Comparison of ENCODE assay signal across 9 cellular contexts in the genomic region with DNA sequence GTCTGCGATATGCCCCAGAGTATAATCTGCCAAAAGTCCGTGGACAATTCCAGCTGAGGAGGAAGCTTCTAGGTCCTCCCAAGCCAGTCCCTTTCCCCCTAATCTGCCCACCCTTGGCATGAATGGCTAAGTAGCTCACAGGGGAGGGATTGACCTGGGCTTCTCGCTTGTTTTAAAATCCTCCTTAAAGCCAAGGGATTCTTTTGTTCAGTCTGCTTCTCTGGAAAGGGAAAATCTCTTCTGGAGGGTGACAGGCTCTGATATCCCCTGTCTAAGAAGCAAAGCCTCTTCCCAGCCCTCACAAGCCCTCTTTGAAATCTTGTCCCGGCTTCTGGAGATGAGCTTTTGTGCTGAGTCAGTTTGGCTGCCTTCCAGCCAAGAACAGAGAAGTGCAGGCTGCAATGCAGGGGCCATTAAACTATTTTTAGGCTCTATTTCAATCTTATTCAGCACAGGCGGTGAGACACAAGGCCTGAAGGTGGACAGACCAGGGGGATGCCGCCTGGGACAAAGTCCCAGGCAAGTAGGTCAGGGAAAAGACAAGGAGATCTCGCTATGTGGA. TPM values are rescaled to one million over a fixed set of nuclear protein-coding genes. Genes with fewer than 3 reads are reported as not detected.
DNase-seq lines count a peak whose midpoint lies in the region; ATAC-seq, FAIRE-seq and TF ChIP-seq lines count a peak whose summit lies in the region.
"Had no signal": no experiment of that assay in that cellular context is flagged by ENCODE, and none has a peak within 500 bp of the region (broad histone marks: within the 10 kb centered on the region; RNA-seq: fewer than 3 reads in every experiment).

No MANE protein-coding gene starts in this region.

- H3K79me2 ChIP-seq in astrocyte (ENCODE audit: insufficient read depth, low read length), result no peaks in the 10 kb centered on the region

- ATAC-seq in A549 (peak; percentile 30 to 68; a peak in 4 of 6 replicates), IMR-90 (ENCODE audit: low read depth) (peak; percentile 92), HG03457 (IDR thresholded peaks at IDR 0.05; ENCODE audit: unreplicated experiment) (no peak), HG03565 (IDR thresholded peaks at IDR 0.05; ENCODE audit: unreplicated experiment) (no peak)
- ATAC-seq: stimulated activated naive CD8-positive, alpha-beta T cell treated with anti-CD3 and anti-CD28 coated beads, Interleukin-15, amount 100 ng/mL, for 72 hours had no signal

- H3K9ac ChIP-seq in IMR-90 (ENCODE audit: low read depth, low read length) (no peak overlapping the region), astrocyte (ENCODE audit: low read length) (peak overlapping the region; percentile 28), iPS-20b (ENCODE audit: low read depth, low read length) (peak overlapping the region; percentile 13; the same call in 1 of the 2 replicates)

- WGBS in A549 (ENCODE audit: missing lambda C conversion rate), result 63% methylated on average over 7 of the region's 7 CpGs
- WGBS in IMR-90 (ENCODE audit: extremely low coverage in 2 of 2, insufficient read length in 1 of 2), 2 experiments, result 45% methylated on average over 3 of the region's 7 CpGs; no CpG with 5 or more reads in 1 of the 2 experiments

- TF ChIP-seq CTCF in A549 (IDR thresholded peaks at IDR 0.05) (no peak), IMR-90 (conservative IDR thresholded peaks at IDR 0.05; ENCODE audit: low read depth, low read length) (no peak), astrocyte (IDR thresholded peaks at IDR 0.05; ENCODE audit: insufficient read depth, low read depth, low read length) (no peak)

- BruUV-seq in IMR-90 (replicated peaks; lab: Mats Ljungman, UMichigan), result no TSS peak

- H3K4me1 ChIP-seq in A549, result peaks cover 15% of the 10 kb centered on the region
- H3K4me1 ChIP-seq in IMR-90 (ENCODE audit: control insufficient read depth, insufficient read depth, low read length), result peaks cover 3% of the 10 kb centered on the region; the same call in 1 of the 2 replicates
- H3K4me1 ChIP-seq in astrocyte (ENCODE audit: insufficient read depth, low read length), result peaks cover 5% of the 10 kb centered on the region
- H3K4me1 ChIP-seq in iPS-20b (ENCODE audit: insufficient read depth, low read length), result no peaks in the 10 kb centered on the region

- H4K20me1 ChIP-seq in IMR-90 (ENCODE audit: insufficient read depth, low read length), result no peaks in the 10 kb centered on the region; the same call in 1 of the 2 replicates
- H4K20me1 ChIP-seq in astrocyte (ENCODE audit: insufficient read depth, low read length), result no peaks in the 10 kb centered on the region

- no peak overlapping the region for H3K18ac ChIP-seq in IMR-90 (ENCODE audit: low read depth, low read length)

- H3K23ac ChIP-seq in IMR-90 (ENCODE audit: low read depth, low read length), result peak overlapping the region; percentile 10; the same call in 1 of the 2 replicates

- no peaks in the 10 kb centered on the region for H3K9me3 ChIP-seq in A549
- no peaks in the 10 kb centered on the region for H3K9me3 ChIP-seq in IMR-90 (ENCODE audit: control insufficient read depth, insufficient read depth, low read length)
- H3K9me3 ChIP-seq in astrocyte (ENCODE audit: insufficient read depth, low read depth, low read length), result no peaks in the 10 kb centered on the region
- no peaks in the 10 kb centered on the region for H3K9me3 ChIP-seq in iPS-20b (ENCODE audit: insufficient read depth, low read depth, low read length)

- peak overlapping the region; percentile 91 for H3K27ac Mint-ChIP-seq in astrocyte (ENCODE audit: unreplicated experiment)

- H3K9me3 Mint-ChIP-seq in astrocyte (ENCODE audit: unreplicated experiment), result no peaks in the 10 kb centered on the region
- H3K9me3 Mint-ChIP-seq: stimulated activated naive CD8-positive, alpha-beta T cell treated with anti-CD3 and anti-CD28 coated beads, Interleukin-15, amount 100 ng/mL, for 72 hours had no signal

- H3K36me3 Mint-ChIP-seq in astrocyte (ENCODE audit: low read depth, unreplicated experiment), result peaks cover 15% of the 10 kb centered on the region

- DNase-seq in A549 (ENCODE audit: low read depth in 1 of 2, low spot score in 1 of 2) (peak in 1 of 2 experiments; percentile 45), IMR-90 (peak; percentile 79), astrocyte (ENCODE audit: low read depth) (peak; percentile 60), 8988T (no peak), NCI-H510A treated with DMSO at 0.1 percent for 48 hours (lab: John Stamatoyannopoulos, UW) (no peak)
- DNase-seq: stimulated activated naive CD8-positive, alpha-beta T cell treated with anti-CD3 and anti-CD28 coated beads, Interleukin-15, amount 100 ng/mL, for 72 hours had no signal

- POLR2A ChIA-PET in A549 (lab: Yijun Ruan, JAX) (no interaction called here), IMR-90 (lab: Charles Lee; ENCODE audit: unreplicated experiment) (no interaction called here)

- 0 out of 2 replicates have a peak overlapping the region, but pooled peaks have one; percentile 65 for H3K14ac ChIP-seq in IMR-90 (replicated peaks; ENCODE audit: low read depth, low read length)

- no peak overlapping the region for H2AK9ac ChIP-seq in IMR-90 (replicated peaks; ENCODE audit: low read depth, low read length, poor library complexity)

- peak overlapping the region; percentile 23; the same call in 1 of the 2 replicates for H2AK5ac ChIP-seq in IMR-90 (ENCODE audit: low read depth, low read length)

- intact Hi-C loops in IMR-90 (cut with micrococcal nuclease), result loop anchor here (1.0 kb wide), 1 partner anchor 109 kb away; no protein-coding TSS in a partner anchor

- H3K79me1 ChIP-seq in IMR-90 (ENCODE audit: low read depth in 1 of 2, low read length in 2 of 2), result no peaks in the 10 kb centered on the region

- no peak overlapping the region for H2BK5ac ChIP-seq in IMR-90 (ENCODE audit: low read depth, low read length, poor library complexity, severe bottlenecking)

- no peak overlapping the region for H3K56ac ChIP-seq in IMR-90 (ENCODE audit: extremely low read depth, insufficient read depth, low read length)

- H3K4me3 Mint-ChIP-seq in astrocyte (ENCODE audit: unreplicated experiment), result no peak overlapping the region
- H3K4me3 Mint-ChIP-seq: stimulated activated naive CD8-positive, alpha-beta T cell treated with anti-CD3 and anti-CD28 coated beads, Interleukin-15, amount 100 ng/mL, for 72 hours had no signal

- no peaks in the 10 kb centered on the region for H3K9me1 ChIP-seq in IMR-90 (ENCODE audit: insufficient read depth, low read length)

- H3K27ac ChIP-seq in A549, result peak overlapping the region; percentile 60 to 87
- peak overlapping the region; percentile 19; the same call in 1 of the 2 replicates for H3K27ac ChIP-seq in IMR-90 (ENCODE audit: insufficient read depth, low read length)
- peak overlapping the region; percentile 19 for H3K27ac ChIP-seq in astrocyte (ENCODE audit: low read depth, low read length)
- H3K27ac ChIP-seq in iPS-20b (ENCODE audit: low read length), result no peak overlapping the region

- TF ChIP-seq EP300 in A549 (IDR thresholded peaks at IDR 0.05), result no peak

- H3K27me3 Mint-ChIP-seq in astrocyte (ENCODE audit: low read depth, unreplicated experiment), result no peaks in the 10 kb centered on the region
- H3K27me3 Mint-ChIP-seq: stimulated activated naive CD8-positive, alpha-beta T cell treated with anti-CD3 and anti-CD28 coated beads, Interleukin-15, amount 100 ng/mL, for 72 hours had no signal

- peaks cover 13% of the 10 kb centered on the region for H3K4me1 Mint-ChIP-seq in astrocyte (ENCODE audit: low read depth, unreplicated experiment)
- H3K4me1 Mint-ChIP-seq: stimulated activated naive CD8-positive, alpha-beta T cell treated with anti-CD3 and anti-CD28 coated beads, Interleukin-15, amount 100 ng/mL, for 72 hours had no signal

- peak overlapping the region; percentile 32; the same call in 2 of the 3 replicates for H3K4me2 ChIP-seq in A549
- H3K4me2 ChIP-seq in IMR-90 (ENCODE audit: low read depth, low read length), result no peak overlapping the region
- H3K4me2 ChIP-seq in astrocyte (ENCODE audit: low read length), result peak overlapping the region; percentile 48

- no peak for TF ChIP-seq RAD21 in A549 (conservative IDR thresholded peaks at IDR 0.05 in 1 of 2, IDR thresholded peaks at IDR 0.05 in 1 of 2)
- no peak for TF ChIP-seq RAD21 in IMR-90 (IDR thresholded peaks at IDR 0.05; ENCODE audit: low read length)

- 0 out of 2 replicates have a peak overlapping the region, but pooled peaks have one; percentile 35 for H2BK120ac ChIP-seq in IMR-90 (ENCODE audit: low read depth, low read length)

- H4K91ac ChIP-seq in IMR-90 (ENCODE audit: insufficient read depth, low read depth, low read length), result no peak overlapping the region; the same call in 1 of the 2 replicates

- H4K5ac ChIP-seq in IMR-90 (ENCODE audit: low read depth, low read length), result no peak overlapping the region

- in situ Hi-C loops in IMR-90 (cut with MboI; ENCODE audit: low sequenced_read_pairs), result loop anchor here (10.0 kb wide), 1 partner anchor 109 kb away; no protein-coding TSS in a partner anchor

- H3K27me3 ChIP-seq in IMR-90 (ENCODE audit: control insufficient read depth, insufficient read depth, low read length), result no peaks in the 10 kb centered on the region
- no peaks in the 10 kb centered on the region for H3K27me3 ChIP-seq in astrocyte (ENCODE audit: insufficient read depth, low read length)
- no peaks in the 10 kb centered on the region for H3K27me3 ChIP-seq in iPS-20b (ENCODE audit: insufficient read depth, low read length)

- H4K8ac ChIP-seq in IMR-90 (ENCODE audit: low read depth in 2 of 2, low read length in 2 of 2), result 0 out of 4 replicates have a peak overlapping the region, but pooled peaks of 1 of the 2 experiments have one; percentile 15

- no peak for FAIRE-seq in A549 (lab: Jason Lieb, UNC)
- no peak for FAIRE-seq in astrocyte (lab: Jason Lieb, UNC)

- dilution Hi-C loops in IMR-90 (cut with HindIII; ENCODE audit: low sequenced_read_pairs, unreplicated experiment), result no loop called here

- H2AFZ ChIP-seq in IMR-90 (replicated peaks; ENCODE audit: low read length, poor library complexity) (no peak overlapping the region), astrocyte (ENCODE audit: low read depth, low read length) (no peak overlapping the region)

- no peak overlapping the region for H2BK15ac ChIP-seq in IMR-90 (ENCODE audit: low read depth, low read length)

- no peak for TF ChIP-seq POLR2A in A549 (IDR thresholded peaks at IDR 0.05; ENCODE audit: low read length)
- no peak for TF ChIP-seq POLR2A in IMR-90 (IDR thresholded peaks at IDR 0.05; ENCODE audit: low read depth, low read length)

- no peak overlapping the region for H3K4ac ChIP-seq in IMR-90 (ENCODE audit: low read depth, low read length)

- H3K36me3 ChIP-seq in IMR-90 (ENCODE audit: control insufficient read depth, insufficient read depth, low read length) (peaks cover 22% of the 10 kb centered on the region), astrocyte (ENCODE audit: insufficient read depth, low read length) (peaks cover 21% of the 10 kb centered on the region), iPS-20b (ENCODE audit: insufficient read depth, low read depth, low read length) (peaks cover 30% of the 10 kb centered on the region)

- CTCF ChIA-PET in A549 (lab: Yijun Ruan, JAX), result interaction anchor here (0.8 to 1.9 kb wide), 4 partner anchors 24 to 35 kb away, joined by 3 to 6 read pairs (median 4); no protein-coding TSS in a partner anchor
- CTCF ChIA-PET in IMR-90 (lab: Yijun Ruan, JAX), result no interaction called here

- H3K4me3 ChIP-seq in A549 (no peak overlapping the region), IMR-90 (ENCODE audit: insufficient read depth, low read depth, low read length) (no peak overlapping the region), astrocyte (ENCODE audit: insufficient read depth, low read depth, low read length) (no peak overlapping the region), iPS-20b (ENCODE audit: low read length) (no peak overlapping the region)

- H2BK20ac ChIP-seq in IMR-90 (ENCODE audit: low read depth, low read length), result 0 out of 2 replicates have a peak overlapping the region, but pooled peaks have one; percentile 3

RNA-seq across cellular contexts. Expression of a gene that starts 23.9 kb away (rescaled TPM):
- polyA plus RNA-seq in A549 (2011; rRNA removed) (0.04 and 0.06 TPM in 2 replicates), A549 (2017; fragmentation: RNase III; extraction: RNeasy Plus Mini Kit Qiagen cat#74134 plus additional on column Dnase treatment) (0.21 to 0.29 TPM (median 0.23 TPM) in 3 replicates), IMR-90 (2012; rRNA removed) (2.7 and 2.9 TPM in 2 replicates)
- 0.08 and 0.09 TPM in 2 replicates for polyA plus RNA-seq in A549 (2012; cell fraction: cytosol; rRNA removed)
- 0.06 and 0.10 TPM in 2 replicates for polyA plus RNA-seq in A549 (2012; cell fraction: nucleus; rRNA removed)
- polyA minus RNA-seq in A549 (2011; rRNA and poly(A)+ RNA removed), result 0.05 TPM in 1 of 2 replicates, not detected in the other
- total RNA-seq in IMR-90 (2012; rRNA removed) (1.3 and 1.7 TPM in 2 replicates), astrocyte (3.1 TPM in 2 replicates)
- polyA plus RNA-seq in IMR-90 (2012; cell fraction: cytosol; rRNA removed), result 1.0 and 1.3 TPM in 2 replicates
- polyA plus RNA-seq in IMR-90 (2012; cell fraction: nucleus; rRNA removed; ENCODE audit: low replicate concordance), result 0.35 and 0.55 TPM in 2 replicates

RNA-seq across cellular contexts. Expression of a gene that starts 49.7 kb away (rescaled TPM):
- polyA plus RNA-seq in A549 (2011; rRNA removed) (34.4 and 43.3 TPM in 2 replicates), A549 (2017; fragmentation: RNase III; extraction: RNeasy Plus Mini Kit Qiagen cat#74134 plus additional on column Dnase treatment) (23.4 to 24.1 TPM (median 23.5 TPM) in 3 replicates), IMR-90 (2012; rRNA removed) (56.8 and 68.4 TPM in 2 replicates)
- 30.4 and 34.1 TPM in 2 replicates for polyA plus RNA-seq in A549 (2012; cell fraction: cytosol; rRNA removed)
- 40.0 and 41.7 TPM in 2 replicates for polyA plus RNA-seq in A549 (2012; cell fraction: nucleus; rRNA removed)
- 60.7 and 67.9 TPM in 2 replicates for polyA minus RNA-seq in A549 (2011; rRNA and poly(A)+ RNA removed)
- total RNA-seq in IMR-90 (2012; rRNA removed) (61.1 and 73.7 TPM in 2 replicates), astrocyte (85.0 and 92.5 TPM in 2 replicates)
- polyA plus RNA-seq in IMR-90 (2012; cell fraction: cytosol; rRNA removed), result 32.1 and 46.9 TPM in 2 replicates
- 244 and 250 TPM in 2 replicates for polyA plus RNA-seq in IMR-90 (2012; cell fraction: nucleus; rRNA removed; ENCODE audit: low replicate concordance)

Comparison
In these comparisons a context has a peak if more than half of its experiments do, and no peak if none do; other contexts are left out.
1. ATAC-seq: peak in A549 (2 of 2) and IMR-90 (single experiment); none in HG03457 (single experiment) and HG03565 (single experiment).
2. DNase-seq: peak in IMR-90 (single experiment) and astrocyte (single experiment); none in 8988T (single experiment) and NCI-H510A treated with DMSO at 0.1 percent for 48 hours (single experiment).